In the genomic region with DNA sequence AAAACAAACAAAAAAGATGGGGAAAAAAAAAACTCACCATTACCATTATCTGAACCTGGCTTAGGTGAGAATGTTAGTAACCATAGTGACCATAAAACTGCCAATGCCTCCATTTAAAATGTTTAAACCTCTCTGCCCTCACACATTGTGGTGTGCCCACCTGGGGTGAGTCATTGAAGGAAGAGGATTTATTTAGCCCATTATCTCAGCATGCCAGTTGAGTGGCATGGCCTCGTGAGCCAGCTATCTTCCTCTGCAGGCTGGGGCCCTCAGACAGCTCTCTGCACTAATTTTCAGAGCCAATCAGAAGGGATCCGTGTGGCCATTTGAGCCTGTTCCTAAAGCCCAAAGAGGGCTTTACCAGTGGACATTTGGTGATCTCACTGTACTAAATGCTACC, we compare ENCODE assay signal across 16 cellular contexts.
DNase-seq lines count a peak whose midpoint lies in the region; ATAC-seq lines count a peak whose summit lies in the region.
"Had no signal": no experiment of that assay in that cellular context is flagged by ENCODE, and none has a peak within 500 bp of the region (broad histone marks: within the 10 kb centered on the region; RNA-seq: fewer than 3 reads in every experiment).

No MANE protein-coding gene starts in this region.

- H3K36me3 ChIP-seq in mesendoderm (ENCODE audit: control insufficient read depth, insufficient read depth, low read length), result no peaks in the 10 kb centered on the region

- H3K4me3 ChIP-seq in mesendoderm (ENCODE audit: low read length), result no peak overlapping the region
- H3K4me3 ChIP-seq: GM23248 had no signal

- H2BK15ac ChIP-seq in mesendoderm (replicated peaks; ENCODE audit: low read depth), result no peak overlapping the region

- H3K79me2 ChIP-seq in mesendoderm (ENCODE audit: control insufficient read depth, insufficient read depth, low read length), result no peaks in the 10 kb centered on the region

- no peak overlapping the region for H2BK5ac ChIP-seq in mesendoderm (ENCODE audit: low read length)

- H3K79me1 ChIP-seq in mesendoderm (ENCODE audit: low read length), result no peaks in the 10 kb centered on the region

- H3K27ac ChIP-seq in mesendoderm (ENCODE audit: low read depth, low read length), result no peak overlapping the region
- H3K27ac ChIP-seq: GM23248, HL-60, RWPE1 had no signal

- ATAC-seq in GM21717 (IDR thresholded peaks at IDR 0.05; ENCODE audit: unreplicated experiment), result no peak
- ATAC-seq in HG02763 (IDR thresholded peaks at IDR 0.05; ENCODE audit: unreplicated experiment), result no peak
- ATAC-seq: T-cell had no signal

- no peaks in the 10 kb centered on the region for H3K27me3 ChIP-seq in mesendoderm (ENCODE audit: insufficient read depth, low read length, poor library complexity)

- H4K5ac ChIP-seq in mesendoderm (ENCODE audit: low read length), result no peak overlapping the region

- no peak overlapping the region for H3K23ac ChIP-seq in mesendoderm (ENCODE audit: low read length)

- no peak overlapping the region for H3K56ac ChIP-seq in mesendoderm (ENCODE audit: low read length)

- no peak overlapping the region for H3K9ac ChIP-seq in mesendoderm (ENCODE audit: low read length)
- H3K9ac ChIP-seq: GM23248 had no signal

- no peak overlapping the region for H3K4me2 ChIP-seq in mesendoderm (ENCODE audit: low read length)

- H4K8ac ChIP-seq in mesendoderm (ENCODE audit: low read depth, low read length), result no peak overlapping the region

- no peak overlapping the region for H3K4ac ChIP-seq in mesendoderm (ENCODE audit: low read depth, low read length)

- no peaks in the 10 kb centered on the region for H3K4me1 ChIP-seq in mesendoderm (ENCODE audit: control insufficient read depth, low read depth, low read length)

- no peak overlapping the region for H2AK5ac ChIP-seq in mesendoderm (ENCODE audit: low read length)

- WGBS in mesendoderm (ENCODE audit: extremely low coverage, insufficient coverage, low lambda C conversion rate), result no CpG with 5 or more reads among the region's 2 CpGs

- H3K18ac ChIP-seq in mesendoderm (ENCODE audit: low read length), result no peak overlapping the region

- peak; percentile 34 for DNase-seq in NCI-H2107 treated with DMSO at 0.1 percent for 48 hours (lab: John Stamatoyannopoulos, UW; ENCODE audit: unreplicated experiment)
- DNase-seq in NCI-H2107 (lab: John Stamatoyannopoulos, UW), result no peak
- peak; percentile 83 for DNase-seq in NCI-H146 (lab: John Stamatoyannopoulos, UW)
- DNase-seq in NCI-H69 (lab: John Stamatoyannopoulos, UW), result peak; percentile 95
- peak; percentile 33 for DNase-seq in mesendoderm
- no peak for DNase-seq in NOMO-1 treated with DMSO at 0.1 percent for 48 hours (lab: John Stamatoyannopoulos, UW; ENCODE audit: unreplicated experiment)
- DNase-seq: GM23248, KBM-7, NCI-H1048, NCI-H1930, NCI-H446 treated with DMSO at 0.1 percent for 48 hours, T-cell had no signal

- H2BK120ac ChIP-seq in mesendoderm (ENCODE audit: low read depth, low read length), result no peak overlapping the region

Comparison
In these comparisons a context has a peak if more than half of its experiments do, and no peak if none do; other contexts are left out.
1. DNase-seq: peak in NCI-H2107 treated with DMSO at 0.1 percent for 48 hours (single experiment), NCI-H146 (single experiment), NCI-H69 (single experiment) and mesendoderm (single experiment); none in NCI-H2107 (single experiment) and NOMO-1 treated with DMSO at 0.1 percent for 48 hours (single experiment).